1 cellular context compared by ENCODE assay signal in the genomic region with DNA sequence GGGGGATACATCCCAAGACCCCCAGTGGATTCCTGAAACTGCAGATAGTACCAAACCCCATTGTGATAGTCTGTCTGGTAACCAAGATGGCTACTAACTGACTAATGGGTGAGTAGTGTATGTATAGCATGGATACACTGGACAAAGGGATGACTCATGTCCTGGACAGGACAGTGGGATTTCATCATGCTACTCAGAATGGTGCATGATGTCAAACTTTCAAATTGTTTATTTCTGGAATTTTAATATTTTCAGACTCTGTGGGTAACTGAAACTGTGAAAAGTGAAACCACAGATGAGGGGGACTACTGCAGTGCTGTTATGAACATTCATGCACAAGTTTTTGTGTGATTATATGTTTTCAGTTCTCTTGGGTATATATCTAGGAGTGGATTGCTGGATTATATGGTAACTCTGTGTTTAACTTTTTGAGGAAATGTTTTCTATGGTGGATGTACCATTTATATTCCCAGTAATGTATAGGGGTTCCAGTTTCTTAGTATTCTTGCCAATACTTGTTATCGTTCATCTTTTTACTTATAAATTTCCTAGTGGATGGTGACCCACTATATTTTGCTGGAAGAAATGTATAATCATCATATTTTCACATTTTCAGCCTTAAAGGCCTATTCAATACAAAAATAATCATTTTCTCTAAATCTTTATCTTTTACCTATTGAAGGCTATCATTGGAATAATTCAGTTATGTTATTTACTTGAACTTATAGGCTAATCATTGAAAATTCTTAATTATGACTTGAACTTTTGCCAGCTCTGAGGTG.
TF ChIP-seq lines count a peak whose summit lies in the region.

No MANE protein-coding gene starts in this region.

TF ChIP-seq in GM23338, 12 proteins besides CTCF, POLR2A, EP300 and RAD21 (continued from another document):
- TF ChIP-seq, protein P1, sequence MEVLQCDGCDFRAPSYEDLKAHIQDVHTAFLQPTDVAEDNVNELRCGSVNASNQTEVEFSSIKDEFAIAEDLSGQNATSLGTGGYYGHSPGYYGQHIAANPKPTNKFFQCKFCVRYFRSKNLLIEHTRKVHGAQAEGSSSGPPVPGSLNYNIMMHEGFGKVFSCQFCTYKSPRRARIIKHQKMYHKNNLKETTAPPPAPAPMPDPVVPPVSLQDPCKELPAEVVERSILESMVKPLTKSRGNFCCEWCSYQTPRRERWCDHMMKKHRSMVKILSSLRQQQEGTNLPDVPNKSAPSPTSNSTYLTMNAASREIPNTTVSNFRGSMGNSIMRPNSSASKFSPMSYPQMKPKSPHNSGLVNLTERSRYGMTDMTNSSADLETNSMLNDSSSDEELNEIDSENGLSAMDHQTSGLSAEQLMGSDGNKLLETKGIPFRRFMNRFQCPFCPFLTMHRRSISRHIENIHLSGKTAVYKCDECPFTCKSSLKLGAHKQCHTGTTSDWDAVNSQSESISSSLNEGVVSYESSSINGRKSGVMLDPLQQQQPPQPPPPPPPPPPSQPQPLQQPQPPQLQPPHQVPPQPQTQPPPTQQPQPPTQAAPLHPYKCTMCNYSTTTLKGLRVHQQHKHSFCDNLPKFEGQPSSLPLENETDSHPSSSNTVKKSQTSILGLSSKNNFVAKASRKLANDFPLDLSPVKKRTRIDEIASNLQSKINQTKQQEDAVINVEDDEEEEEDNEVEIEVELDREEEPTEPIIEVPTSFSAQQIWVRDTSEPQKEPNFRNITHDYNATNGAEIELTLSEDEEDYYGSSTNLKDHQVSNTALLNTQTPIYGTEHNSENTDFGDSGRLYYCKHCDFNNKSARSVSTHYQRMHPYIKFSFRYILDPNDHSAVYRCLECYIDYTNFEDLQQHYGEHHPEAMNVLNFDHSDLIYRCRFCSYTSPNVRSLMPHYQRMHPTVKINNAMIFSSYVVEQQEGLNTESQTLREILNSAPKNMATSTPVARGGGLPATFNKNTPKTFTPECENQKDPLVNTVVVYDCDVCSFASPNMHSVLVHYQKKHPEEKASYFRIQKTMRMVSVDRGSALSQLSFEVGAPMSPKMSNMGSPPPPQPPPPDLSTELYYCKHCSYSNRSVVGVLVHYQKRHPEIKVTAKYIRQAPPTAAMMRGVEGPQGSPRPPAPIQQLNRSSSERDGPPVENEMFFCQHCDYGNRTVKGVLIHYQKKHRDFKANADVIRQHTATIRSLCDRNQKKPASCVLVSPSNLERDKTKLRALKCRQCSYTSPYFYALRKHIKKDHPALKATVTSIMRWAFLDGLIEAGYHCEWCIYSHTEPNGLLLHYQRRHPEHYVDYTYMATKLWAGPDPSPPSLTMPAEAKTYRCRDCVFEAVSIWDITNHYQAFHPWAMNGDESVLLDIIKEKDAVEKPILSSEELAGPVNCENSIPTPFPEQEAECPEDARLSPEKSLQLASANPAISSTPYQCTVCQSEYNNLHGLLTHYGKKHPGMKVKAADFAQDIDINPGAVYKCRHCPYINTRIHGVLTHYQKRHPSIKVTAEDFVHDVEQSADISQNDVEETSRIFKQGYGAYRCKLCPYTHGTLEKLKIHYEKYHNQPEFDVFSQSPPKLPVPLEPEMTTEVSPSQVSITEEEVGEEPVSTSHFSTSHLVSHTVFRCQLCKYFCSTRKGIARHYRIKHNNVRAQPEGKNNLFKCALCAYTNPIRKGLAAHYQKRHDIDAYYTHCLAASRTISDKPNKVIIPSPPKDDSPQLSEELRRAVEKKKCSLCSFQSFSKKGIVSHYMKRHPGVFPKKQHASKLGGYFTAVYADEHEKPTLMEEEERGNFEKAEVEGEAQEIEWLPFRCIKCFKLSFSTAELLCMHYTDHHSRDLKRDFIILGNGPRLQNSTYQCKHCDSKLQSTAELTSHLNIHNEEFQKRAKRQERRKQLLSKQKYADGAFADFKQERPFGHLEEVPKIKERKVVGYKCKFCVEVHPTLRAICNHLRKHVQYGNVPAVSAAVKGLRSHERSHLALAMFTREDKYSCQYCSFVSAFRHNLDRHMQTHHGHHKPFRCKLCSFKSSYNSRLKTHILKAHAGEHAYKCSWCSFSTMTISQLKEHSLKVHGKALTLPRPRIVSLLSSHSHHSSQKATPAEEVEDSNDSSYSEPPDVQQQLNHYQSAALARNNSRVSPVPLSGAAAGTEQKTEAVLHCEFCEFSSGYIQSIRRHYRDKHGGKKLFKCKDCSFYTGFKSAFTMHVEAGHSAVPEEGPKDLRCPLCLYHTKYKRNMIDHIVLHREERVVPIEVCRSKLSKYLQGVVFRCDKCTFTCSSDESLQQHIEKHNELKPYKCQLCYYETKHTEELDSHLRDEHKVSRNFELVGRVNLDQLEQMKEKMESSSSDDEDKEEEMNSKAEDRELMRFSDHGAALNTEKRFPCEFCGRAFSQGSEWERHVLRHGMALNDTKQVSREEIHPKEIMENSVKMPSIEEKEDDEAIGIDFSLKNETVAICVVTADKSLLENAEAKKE (CRISPR knock-in tag; IDR thresholded peaks at IDR 0.05) = no peak
